ENCODE assay signal across 17 cellular contexts in genomic region chr10:93067443-93068365, GRCh38. TPM values are rescaled to one million over a fixed set of nuclear protein-coding genes. Genes with fewer than 3 reads are reported as not detected.
A peak's percentile ranks its signal among the peaks of the same experiment; 100 is the strongest.
DNase-seq lines count a peak whose midpoint lies in the region; ATAC-seq and TF ChIP-seq lines count a peak whose summit lies in the region.
"Had no signal": no experiment of that assay in that cellular context is flagged by ENCODE, and none has a peak within 500 bp of the region (broad histone marks: within the 10 kb centered on the region; RNA-seq: fewer than 3 reads in every experiment).

No MANE protein-coding gene starts in this region.

- peaks cover 96% of the 10 kb centered on the region for H3K27me3 Mint-ChIP-seq in brain

- H3K36me3 ChIP-seq in right atrium auricular region (no peaks in the 10 kb centered on the region), mesendoderm (ENCODE audit: control insufficient read depth, insufficient read depth, low read length) (no peaks in the 10 kb centered on the region), Peyer's patch (no peaks in the 10 kb centered on the region)
- H3K36me3 ChIP-seq: suprapubic skin had no signal

- H3K27me3 ChIP-seq in right atrium auricular region (peaks cover 3 to 46% of the 10 kb centered on the region in 2 donors), mesendoderm (ENCODE audit: insufficient read depth, low read length, poor library complexity) (peaks cover 88% of the 10 kb centered on the region), Peyer's patch (peaks cover 0 to 18% of the 10 kb centered on the region in 2 donors)

- peak overlapping the region; percentile 22 for H3K56ac ChIP-seq in mesendoderm (ENCODE audit: low read length)

- H3K4ac ChIP-seq in mesendoderm (ENCODE audit: low read depth, low read length), result no peak overlapping the region

- no peak overlapping the region for H3K18ac ChIP-seq in mesendoderm (ENCODE audit: low read length)

- H3K9me3 ChIP-seq in right atrium auricular region (no peaks in the 10 kb centered on the region), Peyer's patch (no peaks in the 10 kb centered on the region)
- H3K9me3 ChIP-seq: suprapubic skin had no signal

- peaks cover 5% of the 10 kb centered on the region for H3K36me3 Mint-ChIP-seq in brain

- H3K27ac Mint-ChIP-seq in brain, result no peak overlapping the region
- H3K27ac Mint-ChIP-seq: activated naive CD4-positive, alpha-beta T cell treated with anti-CD3 and anti-CD28 coated beads, Interleukin-2, amount 50 U/mL, for 72 hours had no signal

- DNase-seq in right atrium auricular region (ENCODE audit: low spot score) (peak; percentile 32), cardiac septum (ENCODE audit: low spot score) (no peak), mesendoderm (no peak), Peyer's patch (no peak)
- DNase-seq: activated CD4-positive, alpha-beta T cell treated with anti-CD3 and anti-CD28 coated beads for 48 hours; cerebellar nuclear complex; GF-D8; left colon; Right ventricle myocardium superior had no signal

- no peak overlapping the region for H2BK15ac ChIP-seq in mesendoderm (replicated peaks; ENCODE audit: low read depth)

- no peak overlapping the region for H2BK120ac ChIP-seq in mesendoderm (ENCODE audit: low read depth, low read length)

- no peak overlapping the region for H3K27ac ChIP-seq in right atrium auricular region
- H3K27ac ChIP-seq in mesendoderm (ENCODE audit: low read depth, low read length), result no peak overlapping the region
- H3K27ac ChIP-seq in Peyer's patch, result no peak overlapping the region
- H3K27ac ChIP-seq: epithelial cell of prostate, suprapubic skin had no signal

- H3K79me1 ChIP-seq in mesendoderm (ENCODE audit: low read length), result no peaks in the 10 kb centered on the region

- TF ChIP-seq CTCF in right atrium auricular region (IDR thresholded peaks at IDR 0.05) (no peak), brain (conservative IDR thresholded peaks at IDR 0.05) (no peak), Peyer's patch (IDR thresholded peaks at IDR 0.05) (no peak)

- no peak overlapping the region for H2BK5ac ChIP-seq in mesendoderm (ENCODE audit: low read length)

- peaks cover 38% of the 10 kb centered on the region for H3K4me1 Mint-ChIP-seq in brain

- H3K4me1 ChIP-seq in right atrium auricular region (peaks cover 0 to 35% of the 10 kb centered on the region in 2 donors), mesendoderm (ENCODE audit: control insufficient read depth, low read depth, low read length) (no peaks in the 10 kb centered on the region), Peyer's patch (peaks cover 0 to 34% (median 6%) of the 10 kb centered on the region in 4 donors)

- H4K5ac ChIP-seq in mesendoderm (ENCODE audit: low read length), result no peak overlapping the region

- H3K9ac ChIP-seq in mesendoderm (ENCODE audit: low read length), result peak overlapping the region; percentile 56

- H3K23ac ChIP-seq in mesendoderm (ENCODE audit: low read length), result no peak overlapping the region

- peak overlapping the region; percentile 80 to 83 (median 81) for H3K4me3 Mint-ChIP-seq in brain

- no peak overlapping the region for H3K4me3 ChIP-seq in right atrium auricular region
- no peak overlapping the region for H3K4me3 ChIP-seq in mesendoderm (ENCODE audit: low read length)
- H3K4me3 ChIP-seq in Peyer's patch, result no peak overlapping the region
- H3K4me3 ChIP-seq: suprapubic skin had no signal

- TF ChIP-seq POLR2A in Peyer's patch (IDR thresholded peaks at IDR 0.05), result no peak

- H3K4me2 ChIP-seq in mesendoderm (ENCODE audit: low read length), result peak overlapping the region; percentile 88

- no CpG with 5 or more reads among the region's 17 CpGs for WGBS in mesendoderm (ENCODE audit: extremely low coverage, insufficient coverage, low lambda C conversion rate)

- ATAC-seq in HG03432 (IDR thresholded peaks at IDR 0.05; ENCODE audit: unreplicated experiment), result no peak
- no peak for ATAC-seq in HG03565 (IDR thresholded peaks at IDR 0.05; ENCODE audit: unreplicated experiment)
- ATAC-seq in HG03025 (IDR thresholded peaks at IDR 0.05; ENCODE audit: low FRiP score, unreplicated experiment), result no peak
- ATAC-seq: left colon had no signal

- no peaks in the 10 kb centered on the region for H3K79me2 ChIP-seq in mesendoderm (ENCODE audit: control insufficient read depth, insufficient read depth, low read length)

- intact Hi-C loops in cardiac septum (cut with DNase I), result no loop called here

- no peak overlapping the region for H2AK5ac ChIP-seq in mesendoderm (ENCODE audit: low read length)

- H4K8ac ChIP-seq in mesendoderm (ENCODE audit: low read depth, low read length), result no peak overlapping the region

- peaks cover 0 to 4% (median 0%) of the 10 kb centered on the region in 5 experiments for H3K9me3 Mint-ChIP-seq in brain
- H3K9me3 Mint-ChIP-seq: activated naive CD4-positive, alpha-beta T cell treated with anti-CD3 and anti-CD28 coated beads, Interleukin-2, amount 50 U/mL, for 72 hours had no signal

RNA-seq across cellular contexts. Expression of gene CYP26A1, which starts 6.0 kb away (rescaled TPM):
- total RNA-seq in right atrium auricular region, result not detected
- total RNA-seq in cardiac septum, result not detected
- 0.27 TPM for polyA plus RNA-seq in brain (ENCODE audit: insufficient read depth, low read depth, low replicate concordance)
- polyA plus RNA-seq in mesendoderm (2013, experiment 1 of 2), result 49.3 TPM
- polyA plus RNA-seq in mesendoderm (2013, experiment 2 of 2), result 50.0 TPM
- not detected for total RNA-seq in Peyer's patch
- total RNA-seq: left colon, Right ventricle myocardium superior had no signal
- polyA plus RNA-seq: AG04450 had no signal

RNA-seq across cellular contexts. Expression of gene CYP26C1, which starts 7.1 kb away (rescaled TPM):
- total RNA-seq in right atrium auricular region (not detected), cardiac septum (not detected), Peyer's patch (not detected)
- not detected for polyA plus RNA-seq in brain (ENCODE audit: insufficient read depth, low read depth, low replicate concordance)
- polyA plus RNA-seq in mesendoderm (2013, experiment 1 of 2), result 0.10 TPM
- 0.08 TPM for polyA plus RNA-seq in mesendoderm (2013, experiment 2 of 2)
- polyA plus RNA-seq: AG04450 had no signal
